ENCODE assay signal across 8 cellular contexts in genomic region chr1:39639333-39640130, GRCh38. TPM values are rescaled to one million over a fixed set of nuclear protein-coding genes. Genes with fewer than 3 reads are reported as not detected.
DNase-seq lines count a peak whose midpoint lies in the region; ATAC-seq, FAIRE-seq and TF ChIP-seq lines count a peak whose summit lies in the region.

Gene HEYL, minus strand, starts transcription at chr1:39639643. Its CDS starts 18 bp downstream, at chr1:39639625.

- ATAC-seq in stimulated activated memory B cell treated with anti-CD40 and anti-IgM and Interleukin-4, amounts not matched to agents 10 μg/mL and 1 μg/mL and 100 μg/mL, for 72 hours = peak; percentile 79
- no peak for ATAC-seq in GM19328 (IDR thresholded peaks at IDR 0.05; ENCODE audit: unreplicated experiment)

- no peak within 1 kb of the TSS for H3K9ac ChIP-seq in endothelial cell of umbilical vein (replicated peaks; ENCODE audit: extremely low read depth, insufficient read depth, low read length)

- H3K9me1 ChIP-seq in endothelial cell of umbilical vein (replicated peaks; ENCODE audit: control insufficient read depth, extremely low read depth, insufficient read depth, low read length) = no peaks in the 10 kb centered on the region

- FAIRE-seq in endothelial cell of umbilical vein (lab: Jason Lieb, UNC) = no peak

- H3K4me1 Mint-ChIP-seq in stimulated activated memory B cell treated with anti-CD40 and anti-IgM and Interleukin-4, amounts not matched to agents 10 μg/mL and 1 μg/mL and 100 μg/mL, for 72 hours = no peaks in the 10 kb centered on the region

- H3K4me1 ChIP-seq in endothelial cell of umbilical vein (ENCODE audit: control insufficient read depth, extremely low read depth, insufficient read depth, low read length) = no peaks in the 10 kb centered on the region
- no peaks in the 10 kb centered on the region for H3K4me1 ChIP-seq in muscle layer of duodenum (ENCODE audit: control insufficient read depth in 1 of 2, insufficient read depth in 2 of 2, low read length in 2 of 2)

- DNase-seq in GM19238 (ENCODE audit: insufficient read length, low spot score) = peak; percentile 52
- peak; percentile 24 for DNase-seq in NCI-H524 treated with DMSO at 0.1 percent for 48 hours (lab: John Stamatoyannopoulos, UW)
- peak; percentile 90 for DNase-seq in activated CD8-positive, alpha-beta memory T cell treated with anti-CD3 and anti-CD28 coated beads for 24 hours
- no peak for DNase-seq in endothelial cell of umbilical vein (ENCODE audit: low read depth, low spot score)
- DNase-seq in COLO829 (ENCODE audit: low spot score) = no peak

- BruUV-seq in endothelial cell of umbilical vein (replicated peaks; lab: Mats Ljungman, UMichigan) = no TSS peak

- POLR2A ChIA-PET in endothelial cell of umbilical vein (lab: Charles Lee) = no interaction called here

- peaks cover 36% of the 10 kb centered on the region for H3K27me3 Mint-ChIP-seq in stimulated activated memory B cell treated with anti-CD40 and anti-IgM and Interleukin-4, amounts not matched to agents 10 μg/mL and 1 μg/mL and 100 μg/mL, for 72 hours

- H4K20me1 ChIP-seq in endothelial cell of umbilical vein (replicated peaks; ENCODE audit: control insufficient read depth, extremely low read depth, insufficient read depth, low read length) = no peaks in the 10 kb centered on the region

- no peak within 1 kb of the TSS for H3K27ac ChIP-seq in endothelial cell of umbilical vein (ENCODE audit: insufficient read depth, low read depth, low read length)
- peak within 1 kb of the TSS; percentile 14 for H3K27ac ChIP-seq in muscle layer of duodenum (ENCODE audit: low read length)

- intact Hi-C loops in endothelial cell of umbilical vein (cut with micrococcal nuclease) = no loop called here

- H3K4me2 ChIP-seq in endothelial cell of umbilical vein (ENCODE audit: insufficient read depth, low read length) = no peak within 1 kb of the TSS

- H3K4me3 ChIP-seq in endothelial cell of umbilical vein (replicated peaks in 1 of 3; ENCODE audit: insufficient read depth in 1 of 3, low read depth in 1 of 3, low read length in 3 of 3) (no peak within 1 kb of the TSS), muscle layer of duodenum (ENCODE audit: low read depth in 1 of 2, low read length in 2 of 2) (peak within 1 kb of the TSS; percentile 45 to 65)

- peaks cover 2% of the 10 kb centered on the region for H3K9me3 Mint-ChIP-seq in stimulated activated memory B cell treated with anti-CD40 and anti-IgM and Interleukin-4, amounts not matched to agents 10 μg/mL and 1 μg/mL and 100 μg/mL, for 72 hours

- H3K9me3 ChIP-seq in endothelial cell of umbilical vein (replicated peaks; ENCODE audit: control insufficient read depth, insufficient read depth, low read length) (no peaks in the 10 kb centered on the region), muscle layer of duodenum (ENCODE audit: control insufficient read depth in 1 of 2, low read length in 2 of 2) (no peaks in the 10 kb centered on the region)

- peak within 1 kb of the TSS; percentile 70 for H2AFZ ChIP-seq in endothelial cell of umbilical vein (ENCODE audit: low read depth, low read length)

- H3K27me3 ChIP-seq in endothelial cell of umbilical vein (ENCODE audit: control insufficient read depth in 2 of 2, insufficient read depth in 2 of 2, low read length in 2 of 2) (peaks cover 44 to 59% of the 10 kb centered on the region in 2 experiments), muscle layer of duodenum (ENCODE audit: low read depth, low read length) (peaks cover 10% of the 10 kb centered on the region)

- no peaks in the 10 kb centered on the region for H3K79me2 ChIP-seq in endothelial cell of umbilical vein (ENCODE audit: control insufficient read depth, insufficient read depth, low read length)

- CTCF ChIA-PET in endothelial cell of umbilical vein (lab: Charles Lee) = interaction anchor here (1.1 to 3.3 kb wide), 5 partner anchors 13 to 34 kb away, joined by 3 to 29 read pairs (median 4); no protein-coding TSS in a partner anchor

- no peak for TF ChIP-seq POLR2A in endothelial cell of umbilical vein (IDR thresholded peaks at IDR 0.05; ENCODE audit: low read depth, low read length)

- dilution Hi-C loops in endothelial cell of umbilical vein (cut with MboI; ENCODE audit: extremely low pct_ligation_motif_present, low sequenced_read_pairs) = no loop called here

- H3K27ac Mint-ChIP-seq in stimulated activated memory B cell treated with anti-CD40 and anti-IgM and Interleukin-4, amounts not matched to agents 10 μg/mL and 1 μg/mL and 100 μg/mL, for 72 hours = no peak within 1 kb of the TSS

- peak within 1 kb of the TSS; percentile 53 for H3K4me3 Mint-ChIP-seq in stimulated activated memory B cell treated with anti-CD40 and anti-IgM and Interleukin-4, amounts not matched to agents 10 μg/mL and 1 μg/mL and 100 μg/mL, for 72 hours

- no peaks in the 10 kb centered on the region for H3K36me3 Mint-ChIP-seq in stimulated activated memory B cell treated with anti-CD40 and anti-IgM and Interleukin-4, amounts not matched to agents 10 μg/mL and 1 μg/mL and 100 μg/mL, for 72 hours

- H3K36me3 ChIP-seq in endothelial cell of umbilical vein (ENCODE audit: control insufficient read depth in 2 of 2, extremely low read depth in 1 of 2, insufficient read depth in 2 of 2, low read length in 2 of 2) (no peaks in the 10 kb centered on the region), muscle layer of duodenum (ENCODE audit: control insufficient read depth in 1 of 2, insufficient read depth in 2 of 2, low read length in 2 of 2) (no peaks in the 10 kb centered on the region)

- TF ChIP-seq CTCF in endothelial cell of umbilical vein (IDR thresholded peaks at IDR 0.05; ENCODE audit: extremely low read depth in 1 of 2, insufficient read depth in 1 of 2, low read depth in 1 of 2, low read length in 2 of 2) = peak; percentile 14 to 32

TF ChIP-seq in endothelial cell of umbilical vein, 7 proteins besides CTCF, POLR2A, EP300 and RAD21:
- TF ChIP-seq FOS (IDR thresholded peaks at IDR 0.05; ENCODE audit: borderline replicate concordance, insufficient read depth, low read length) (no peak), POLR2AphosphoS5 (IDR thresholded peaks at IDR 0.05; ENCODE audit: insufficient read depth, low read depth, low read length) (no peak), JUN (IDR thresholded peaks at IDR 0.05; ENCODE audit: borderline replicate concordance, insufficient read depth, insufficient read length, low read depth) (no peak), MYC (IDR thresholded peaks at IDR 0.05; ENCODE audit: low read depth, low read length) (no peak), EZH2 (IDR thresholded peaks at IDR 0.05; ENCODE audit: borderline replicate concordance, low read depth, low read length, severe bottlenecking) (no peak), MAX (IDR thresholded peaks at IDR 0.05; ENCODE audit: insufficient read depth, insufficient read length) (no peak), GATA2 (IDR thresholded peaks at IDR 0.05; ENCODE audit: insufficient read depth, insufficient read length, low read depth, low read length) (no peak)

RNA-seq across cellular contexts. Expression of gene HEYL, which starts in this region (rescaled TPM):
- not detected in 2 replicates for total RNA-seq in endothelial cell of umbilical vein
- polyA plus RNA-seq in endothelial cell of umbilical vein = not detected in 2 replicates
- not detected in 2 replicates for polyA plus RNA-seq in endothelial cell of umbilical vein (2011; cell fraction: cytosol; rRNA removed)
- 0.03 and 0.04 TPM in 2 replicates for polyA plus RNA-seq in endothelial cell of umbilical vein (2011; cell fraction: nucleus; rRNA removed)
- 0.07 TPM in 1 of 2 replicates, not detected in the other for polyA plus RNA-seq in endothelial cell of umbilical vein (2012)
- polyA minus RNA-seq in endothelial cell of umbilical vein = 0.04 and 0.12 TPM in 2 replicates
- not detected for polyA minus RNA-seq in endothelial cell of umbilical vein (2011; cell fraction: cytosol; rRNA and poly(A)+ RNA removed)
- not detected in 2 replicates for polyA minus RNA-seq in endothelial cell of umbilical vein (2011; cell fraction: nucleus; rRNA and poly(A)+ RNA removed)

Comparison
In these comparisons a context has a peak if more than half of its experiments do, and no peak if none do; other contexts are left out.
1. DNase-seq: peak in GM19238 (single experiment), NCI-H524 treated with DMSO at 0.1 percent for 48 hours (single experiment) and activated CD8-positive, alpha-beta memory T cell treated with anti-CD3 and anti-CD28 coated beads for 24 hours (single experiment); none in endothelial cell of umbilical vein (single experiment) and COLO829 (single experiment).
2. H3K4me3 ChIP-seq: peak in muscle layer of duodenum (2 of 2); none in endothelial cell of umbilical vein (0 of 3).